Comparison of ENCODE assay signal across 28 cellular contexts in the genomic region with DNA sequence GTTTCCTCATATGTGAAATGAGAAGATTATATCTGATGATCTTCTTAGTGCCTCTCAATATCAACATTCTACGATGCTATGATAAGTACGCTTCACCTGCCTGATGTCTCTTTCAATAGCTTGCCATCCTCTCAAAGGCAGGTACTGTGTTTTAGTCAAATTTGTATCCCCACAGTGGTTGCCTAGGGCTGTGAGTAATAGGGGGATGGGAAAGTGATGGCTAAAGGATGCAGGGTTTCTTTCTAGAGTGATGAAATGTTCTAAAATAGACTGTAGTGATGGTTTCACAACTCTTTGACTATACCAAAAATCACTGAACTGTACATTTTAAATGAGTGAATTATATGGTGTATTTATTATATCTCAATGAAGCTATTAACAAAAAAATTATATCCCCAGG.
"Had no signal": no experiment of that assay in that cellular context is flagged by ENCODE, and none has a peak within 500 bp of the region (broad histone marks: within the 10 kb centered on the region; RNA-seq: fewer than 3 reads in every experiment).

No MANE protein-coding gene starts in this region.

- H3K4me3 Mint-ChIP-seq: dendritic cell treated with granulocyte-macrophage colony-stimulating factor and Interleukin-4, amounts not matched to agents 40 ng/mL and 50 ng/mL, for 4 days; effector memory CD8-positive, alpha-beta T cell; endodermal cell; mesothelial cell of epicardium; naive B cell; naive thymus-derived CD8-positive, alpha-beta T cell had no signal

- H3K9me3 ChIP-seq: esophagus squamous epithelium, gastrocnemius medialis, heart right ventricle, left lung, lower lobe of right lung, mucosa of descending colon had no signal

- H3K36me3 ChIP-seq: esophagus squamous epithelium, gastrocnemius medialis, heart right ventricle, left lung, lower lobe of right lung had no signal

- H3K4me1 ChIP-seq: esophagus squamous epithelium, gastrocnemius medialis, heart right ventricle, left lung, lower lobe of right lung had no signal

- H3K36me3 Mint-ChIP-seq: mesothelial cell of epicardium; naive B cell; naive thymus-derived CD8-positive, alpha-beta T cell had no signal

- H3K27ac ChIP-seq: epithelial cell of prostate, esophagus squamous epithelium, gastrocnemius medialis, heart right ventricle, left lung, lower lobe of right lung had no signal

- ATAC-seq: effector memory CD8-positive, alpha-beta T cell; esophagus mucosa; gastrocnemius medialis; heart right ventricle; left cardiac atrium; left ventricle myocardium superior; lower lobe of right lung; mucosa of descending colon; naive thymus-derived CD8-positive, alpha-beta T cell had no signal

- H3K27me3 ChIP-seq: esophagus squamous epithelium, gastrocnemius medialis, left lung had no signal

- H3K27ac Mint-ChIP-seq: dendritic cell treated with granulocyte-macrophage colony-stimulating factor and Interleukin-4, amounts not matched to agents 40 ng/mL and 50 ng/mL, for 4 days; effector memory CD8-positive, alpha-beta T cell; endodermal cell; mesothelial cell of epicardium; naive B cell; naive thymus-derived CD8-positive, alpha-beta T cell had no signal

- H3K27me3 Mint-ChIP-seq: dendritic cell treated with granulocyte-macrophage colony-stimulating factor and Interleukin-4, amounts not matched to agents 40 ng/mL and 50 ng/mL, for 4 days had no signal

- H3K4me1 Mint-ChIP-seq: mesothelial cell of epicardium, naive B cell had no signal

- FAIRE-seq: endometrium, islet of Langerhans, keratinocyte had no signal

- DNase-seq: cortex of kidney; effector CD8-positive, alpha-beta T cell; effector memory CD8-positive, alpha-beta T cell; endodermal cell; erythroblast; esophagus squamous epithelium; foreskin fibroblast; foreskin melanocyte; gastrocnemius medialis; glutamatergic neuron; head of caudate nucleus; heart right ventricle; hippocampal formation; left cardiac atrium; left lung; left ventricle myocardium superior; lower lobe of right lung; mesenchymal stem cell; mucosa of descending colon; naive B cell; naive thymus-derived CD8-positive, alpha-beta T cell had no signal

- H3K4me3 ChIP-seq: esophagus squamous epithelium, gastrocnemius medialis, heart right ventricle, left lung, lower lobe of right lung, mucosa of descending colon had no signal

- H3K9me3 Mint-ChIP-seq: dendritic cell treated with granulocyte-macrophage colony-stimulating factor and Interleukin-4, amounts not matched to agents 40 ng/mL and 50 ng/mL, for 4 days; effector memory CD8-positive, alpha-beta T cell; endodermal cell; mesothelial cell of epicardium; naive B cell; naive thymus-derived CD8-positive, alpha-beta T cell had no signal
